In genomic region chr1:108560430-108561144, GRCh38 we compare ENCODE assay signal across 8 cellular contexts. TPM values are rescaled to one million over a fixed set of nuclear protein-coding genes. Genes with fewer than 3 reads are reported as not detected.
DNase-seq lines count a peak whose midpoint lies in the region; ATAC-seq and TF ChIP-seq lines count a peak whose summit lies in the region.

No MANE protein-coding gene starts in this region.

- H3K27ac ChIP-seq in OCI-LY1 (ENCODE audit: low read depth, low read length, poor library complexity, severe bottlenecking) = no peak overlapping the region

- H3K4me1 Mint-ChIP-seq in nephron (peaks cover 10% of the 10 kb centered on the region), type B pancreatic cell (ENCODE audit: unreplicated experiment) (peaks cover 8% of the 10 kb centered on the region)

- H3K9me2 ChIP-seq in OCI-LY1 (ENCODE audit: low read depth, low read length) = no peaks in the 10 kb centered on the region

- H4K20me1 ChIP-seq in OCI-LY1 (ENCODE audit: insufficient read depth, low read length) = no peaks in the 10 kb centered on the region

- peak overlapping the region; percentile 66 for H3K9ac ChIP-seq in OCI-LY1 (ENCODE audit: low read length)

- H3K27ac Mint-ChIP-seq in nephron = peak overlapping the region; percentile 88 to 97 (median 96)
- H3K27ac Mint-ChIP-seq in type B pancreatic cell = peak overlapping the region; percentile 91

- TF ChIP-seq CTCF in OCI-LY1 (IDR thresholded peaks at IDR 0.05; ENCODE audit: low read length) = 0 out of 2 replicates have a peak, but pooled peaks have one; percentile 9
- no peak for TF ChIP-seq CTCF in nephron (IDR thresholded peaks at IDR 0.05; ENCODE audit: unreplicated experiment in 3 of 3)
- TF ChIP-seq CTCF in type B pancreatic cell (conservative IDR thresholded peaks at IDR 0.05) = peak; percentile 50

- H3K4me2 ChIP-seq in OCI-LY1 (ENCODE audit: low read length) = peak overlapping the region; percentile 95

- H3K36me3 Mint-ChIP-seq in nephron (ENCODE audit: low read depth) = no peaks in the 10 kb centered on the region
- H3K36me3 Mint-ChIP-seq in type B pancreatic cell = no peaks in the 10 kb centered on the region

- peak overlapping the region; percentile 69 for H3K4me3 ChIP-seq in OCI-LY1 (ENCODE audit: low read depth, low read length, poor library complexity, severe bottlenecking)

- DNase-seq in CD1c-positive myeloid dendritic cell (ENCODE audit: extremely low spot score) (peak; percentile 75), fibroblast of peridontal ligament (ENCODE audit: extremely low read depth) (peak; percentile 43), type B pancreatic cell (ENCODE audit: extremely low spot score, unreplicated experiment) (peak; percentile 67)
- DNase-seq in activated T-cell treated with anti-CD3 and anti-CD28 coated beads, Interleukin-2, amount 50 U/mL, for 1 hour = peak; percentile 57

- H3F3A ChIP-seq in OCI-LY1 (ENCODE audit: insufficient read depth, low read length) = peaks cover 6% of the 10 kb centered on the region; the same call in 1 of the 2 replicates

- no peaks in the 10 kb centered on the region for H3K27me3 Mint-ChIP-seq in nephron (ENCODE audit: low read depth)
- no peaks in the 10 kb centered on the region for H3K27me3 Mint-ChIP-seq in type B pancreatic cell

- no peaks in the 10 kb centered on the region for H3K36me3 ChIP-seq in OCI-LY1 (ENCODE audit: insufficient read depth, low read length)

- peak overlapping the region; percentile 88 to 98 (median 97) for H3K4me3 Mint-ChIP-seq in nephron
- H3K4me3 Mint-ChIP-seq in type B pancreatic cell = peak overlapping the region; percentile 97

- ATAC-seq in GM19351 (IDR thresholded peaks at IDR 0.05; ENCODE audit: unreplicated experiment) (peak; percentile 37), HG03520 (IDR thresholded peaks at IDR 0.05; ENCODE audit: unreplicated experiment) (peak; percentile 37)

- H3K9me3 Mint-ChIP-seq in nephron (no peaks in the 10 kb centered on the region), type B pancreatic cell (no peaks in the 10 kb centered on the region)

- H3K4me1 ChIP-seq in OCI-LY1 (ENCODE audit: insufficient read depth, low read length, severe bottlenecking) = peaks cover 43% of the 10 kb centered on the region

- H3K9me3 ChIP-seq in OCI-LY1 (ENCODE audit: low read length) = no peaks in the 10 kb centered on the region

- H2AFZ ChIP-seq in OCI-LY1 (ENCODE audit: low read length) = no peak overlapping the region

- no peaks in the 10 kb centered on the region for H3K27me3 ChIP-seq in OCI-LY1 (ENCODE audit: insufficient read depth, low read length)

- H3K79me2 ChIP-seq in OCI-LY1 (ENCODE audit: insufficient read depth, low read length) = no peaks in the 10 kb centered on the region

RNA-seq across cellular contexts. Expression of gene EEIG2, which starts 0.7 kb away (rescaled TPM):
- total RNA-seq in type B pancreatic cell (ENCODE audit: low replicate concordance) = 8.9 and 11.2 TPM in 2 replicates

Comparison
In these comparisons a context has a peak if more than half of its experiments do, and no peak if none do; other contexts are left out.
1. CTCF ChIP-seq: peak in OCI-LY1 (single experiment) and type B pancreatic cell (single experiment); none in nephron (0 of 3).
2. Peak in every context shown above with its lines, with median percentiles within 50 percentile points of each other: DNase-seq.